Comparison of ENCODE assay signal across 8 cellular contexts in genomic region chr5:137754236-137754960, GRCh38. TPM values are rescaled to one million over a fixed set of nuclear protein-coding genes. Genes with fewer than 3 reads are reported as not detected.
A peak's percentile ranks its signal among the peaks of the same experiment; 100 is the strongest.
DNase-seq lines count a peak whose midpoint lies in the region; TF ChIP-seq lines count a peak whose summit lies in the region.

Gene HNRNPA0 (minus strand): TSS chr5:137754363. CDS start chr5:137754066, 297 bp downstream.

- TF ChIP-seq CTCF in H9 (conservative IDR thresholded peaks at IDR 0.05) (0 out of 3 replicates have a peak, but pooled peaks have one; percentile 19), fibroblast of villous mesenchyme (IDR thresholded peaks at IDR 0.05; ENCODE audit: insufficient read depth, low read depth, low read length) (no peak), neural crest cell (conservative IDR thresholded peaks at IDR 0.05) (no peak)

- peaks cover 24% of the 10 kb centered on the region; the same call in 1 of the 2 replicates for H3K79me2 ChIP-seq in H9 (ENCODE audit: insufficient read depth, low read length)

- peak within 1 kb of the TSS; percentile 99 for H3K18ac ChIP-seq in H9 (ENCODE audit: insufficient read length, low read depth, low read length)

- peak within 1 kb of the TSS; percentile 59 for H3K4me2 ChIP-seq in H9 (ENCODE audit: insufficient read depth, insufficient read length, low read length)

- H3K36me3 Mint-ChIP-seq in H9 (ENCODE audit: insufficient read depth in 1 of 3, low read depth in 3 of 3): peaks cover 14 to 31% (median 29%) of the 10 kb centered on the region in 3 experiments; a peak in 6 of 7 replicates
- peaks cover 18% of the 10 kb centered on the region for H3K36me3 Mint-ChIP-seq in neural crest cell (ENCODE audit: low read depth)

- H3K23me2 ChIP-seq in H9 (ENCODE audit: insufficient read length, low read depth, low read length, poor library complexity, severe bottlenecking): peaks cover 3% of the 10 kb centered on the region

- H3K27ac ChIP-seq in H9 (ENCODE audit: insufficient read length, low read depth, low read length): peak within 1 kb of the TSS; percentile 85
- peak within 1 kb of the TSS; percentile 100 for H3K27ac ChIP-seq in stomach smooth muscle (ENCODE audit: low read length)

- H3K9me3 ChIP-seq in ES-I3 (ENCODE audit: control insufficient read depth, insufficient read depth, low read length): no peaks in the 10 kb centered on the region
- H3K9me3 ChIP-seq in H9 (ENCODE audit: control insufficient read depth, low read depth, low read length): no peaks in the 10 kb centered on the region
- no peaks in the 10 kb centered on the region for H3K9me3 ChIP-seq in MG63
- H3K9me3 ChIP-seq in stomach smooth muscle (ENCODE audit: control insufficient read depth in 2 of 2, low read length in 2 of 2): no peaks in the 10 kb centered on the region

- H2BK20ac ChIP-seq in H9 (ENCODE audit: low read depth, low read length, poor library complexity, severe bottlenecking): no peak within 1 kb of the TSS

- H3K56ac ChIP-seq in H9 (ENCODE audit: insufficient read length, low read depth, low read length): peak within 1 kb of the TSS; percentile 28

- H4K8ac ChIP-seq in H9 (replicated peaks; ENCODE audit: insufficient read length, low read depth, low read length): no peak within 1 kb of the TSS

- peak within 1 kb of the TSS; percentile 99 for H3K14ac ChIP-seq in H9 (ENCODE audit: insufficient read depth, low read length)

- H2BK120ac ChIP-seq in H9 (ENCODE audit: low read depth, low read length, poor library complexity, severe bottlenecking): peak within 1 kb of the TSS; percentile 52

- H3K4me3 Mint-ChIP-seq in H9 (peak within 1 kb of the TSS; percentile 97), neural crest cell (peak within 1 kb of the TSS; percentile 98)

- no peak within 1 kb of the TSS for H2AFZ ChIP-seq in H9 (ENCODE audit: low read length)

- H3K27me3 Mint-ChIP-seq in H9 (ENCODE audit: low read depth) (peaks cover 17% of the 10 kb centered on the region), neural crest cell (ENCODE audit: low read depth) (peaks cover 15% of the 10 kb centered on the region)

- peak within 1 kb of the TSS; percentile 60 for H3K4ac ChIP-seq in H9 (ENCODE audit: low read depth, low read length)

- peak within 1 kb of the TSS; percentile 81 for H2BK5ac ChIP-seq in H9 (ENCODE audit: insufficient read length, low read length)

- H3K4me1 ChIP-seq in ES-I3 (ENCODE audit: insufficient read depth, low read length) (peaks cover 7% of the 10 kb centered on the region), H9 (ENCODE audit: insufficient read depth, low read length) (no peaks in the 10 kb centered on the region), stomach smooth muscle (ENCODE audit: control insufficient read depth, insufficient read depth, low read length) (peaks cover 12% of the 10 kb centered on the region)

- peaks cover 19 to 20% of the 10 kb centered on the region in 2 experiments for H3K4me1 Mint-ChIP-seq in H9
- peaks cover 31% of the 10 kb centered on the region for H3K4me1 Mint-ChIP-seq in neural crest cell

- no peak within 1 kb of the TSS for H3T11ph ChIP-seq in H9 (ENCODE audit: low read length)

- peak within 1 kb of the TSS; percentile 88 for H2BK12ac ChIP-seq in H9 (ENCODE audit: insufficient read length, low read depth, low read length)

- H3K79me1 ChIP-seq in H9 (ENCODE audit: insufficient read depth, low read depth, low read length, poor library complexity, severe bottlenecking): no peaks in the 10 kb centered on the region

- 0 out of 2 replicates have a peak, but pooled peaks cover 3% of the 10 kb centered on the region for H3K36me3 ChIP-seq in ES-I3 (ENCODE audit: insufficient read depth, low read length)
- H3K36me3 ChIP-seq in MG63: peaks cover 44% of the 10 kb centered on the region
- H3K36me3 ChIP-seq in stomach smooth muscle (ENCODE audit: control insufficient read depth in 2 of 2, insufficient read depth in 2 of 2, low read length in 2 of 2): no peaks in the 10 kb centered on the region

- peak within 1 kb of the TSS; percentile 92 for H4K5ac ChIP-seq in H9 (ENCODE audit: insufficient read length, low read depth, low read length)

- H3K4me3 ChIP-seq in MG63 (peak within 1 kb of the TSS; percentile 83), fibroblast of villous mesenchyme (ENCODE audit: low read depth, low read length) (peak within 1 kb of the TSS; percentile 98), stomach smooth muscle (ENCODE audit: low read length in 2 of 2) (peak within 1 kb of the TSS; percentile 94 to 96)

- no peak within 1 kb of the TSS for H3K23ac ChIP-seq in H9 (ENCODE audit: insufficient read length, low read depth, low read length)

- no peak within 1 kb of the TSS for H2AK5ac ChIP-seq in H9 (ENCODE audit: insufficient read length, low read length)

- no peaks in the 10 kb centered on the region for H4K20me1 ChIP-seq in H9 (ENCODE audit: control insufficient read depth, insufficient read depth, insufficient read length)

- H3K27ac Mint-ChIP-seq in H9 (peak within 1 kb of the TSS; percentile 100), neural crest cell (ENCODE audit: unreplicated experiment) (peak within 1 kb of the TSS; percentile 100)

- WGBS in H9 (ENCODE audit: extremely low coverage, insufficient read length, low lambda C conversion rate): no CpG with 5 or more reads among the region's 77 CpGs

- no peaks in the 10 kb centered on the region for H3K27me3 ChIP-seq in H9 (ENCODE audit: insufficient read depth, low read length)
- no peaks in the 10 kb centered on the region for H3K27me3 ChIP-seq in MG63
- no peaks in the 10 kb centered on the region for H3K27me3 ChIP-seq in stomach smooth muscle (ENCODE audit: control insufficient read depth in 1 of 2, insufficient read depth in 2 of 2, low read length in 2 of 2)

- H3K9ac ChIP-seq in ES-I3 (ENCODE audit: low read depth, low read length) (peak within 1 kb of the TSS; percentile 92), H9 (ENCODE audit: extremely low read depth, insufficient read length, low read length) (peak within 1 kb of the TSS; percentile 99), stomach smooth muscle (ENCODE audit: low read length in 2 of 2) (peak within 1 kb of the TSS; percentile 100)

- H3K9me3 Mint-ChIP-seq in H9 (no peaks in the 10 kb centered on the region; a peak in 2 of 5 replicates), neural crest cell (peaks cover 3% of the 10 kb centered on the region)

- peak; percentile 96 for DNase-seq in H9
- peak; percentile 99 for DNase-seq in MG63
- DNase-seq in SHP77 treated with DMSO at 0.1 percent for 48 hours (lab: John Stamatoyannopoulos, UW): peak; percentile 93
- peak; percentile 99 for DNase-seq in activated effector memory CD4-positive, alpha-beta T cell treated with anti-CD3 and anti-CD28 coated beads, Interleukin-2, amount 50 U/mL, for 16 hours
- peak; percentile 97 for DNase-seq in fibroblast of villous mesenchyme (ENCODE audit: low read depth)
- peak; percentile 92 for DNase-seq in neural crest cell (ENCODE audit: low read depth, low spot score)

- peak within 1 kb of the TSS; percentile 27 for H4K91ac ChIP-seq in H9 (ENCODE audit: insufficient read length, low read depth, low read length)

- no peak within 1 kb of the TSS for H2BK15ac ChIP-seq in H9 (ENCODE audit: low read depth, low read length)

RNA-seq across cellular contexts. Expression of gene HNRNPA0, which starts in this region (rescaled TPM):
- total RNA-seq in H9 (2021) (68.5 and 70.1 TPM in 2 replicates), fibroblast of villous mesenchyme (16.8 and 18.1 TPM in 2 replicates), neural crest cell (99.0 and 102 TPM in 2 replicates)
- total RNA-seq in MG63 (2014; rRNA removed; shearing (Covaris generic); ENCODE audit: low replicate concordance): 58.9 and 81.3 TPM in 2 replicates

Comparison
In these comparisons a context has a peak if more than half of its experiments do, and no peak if none do; other contexts are left out.
1. Peak in every context shown above with its lines: DNase-seq, H3K4me3 ChIP-seq and H3K27ac ChIP-seq.